31 cellular contexts compared by ENCODE assay signal in the genomic region with DNA sequence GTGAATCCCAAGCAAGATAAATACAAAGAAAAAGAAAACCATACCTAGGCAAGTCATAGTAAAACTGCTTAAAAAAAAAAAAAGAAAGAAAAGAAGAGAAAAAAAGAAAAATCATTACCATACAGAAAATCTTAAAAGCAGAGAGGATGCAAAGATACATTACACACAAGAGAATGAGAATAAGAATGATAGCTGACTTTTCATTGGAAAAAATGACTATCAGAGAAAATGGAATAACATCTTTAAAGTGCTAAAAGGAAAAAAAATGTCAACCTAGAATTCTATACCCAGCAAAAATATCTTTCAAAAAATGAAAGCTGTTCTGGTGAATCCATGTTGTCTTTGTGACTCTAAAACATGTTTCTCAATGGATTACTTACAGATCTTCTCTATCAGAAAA.
"Had no signal": no experiment of that assay in that cellular context is flagged by ENCODE, and none has a peak within 500 bp of the region (broad histone marks: within the 10 kb centered on the region; RNA-seq: fewer than 3 reads in every experiment).

No MANE protein-coding gene starts in this region.

- H3K79me2 ChIP-seq: hepatocyte had no signal

- H3K36me3 Mint-ChIP-seq: activated naive CD8-positive, alpha-beta T cell treated with anti-CD3 and anti-CD28 coated beads, Interleukin-2, amount 10 ng/mL, durations not matched to agents 7 days and 5 days had no signal

- H3K4me3 Mint-ChIP-seq: activated B cell treated with CpG ODN at 0.5 μM for 24 hours; activated CD8-positive, alpha-beta T cell treated with anti-CD3 and anti-CD28 coated beads for 36 hours; activated naive CD4-positive, alpha-beta T cell treated with anti-CD3 and anti-CD28 coated beads, Interleukin-2, amount 10 ng/mL, durations not matched to agents 7 days and 5 days; activated naive CD8-positive, alpha-beta T cell treated with anti-CD3 and anti-CD28 coated beads, Interleukin-2, amount 10 ng/mL, durations not matched to agents 7 days and 5 days; brain had no signal

- DNase-seq: activated B cell treated with CpG ODN at 0.5 μM for 24 hours; activated CD4-positive, alpha-beta T cell treated with anti-CD3 and anti-CD28 coated beads for 48 hours; activated CD4-positive, alpha-beta T cell treated with anti-CD3 and anti-CD28 coated beads, Interleukin-2, amount 50 U/mL, for 1 hour; activated CD4-positive, alpha-beta T cell treated with anti-CD3 and anti-CD28 coated beads, Interleukin-2, amount 50 U/mL, for 48 hours; activated CD8-positive, alpha-beta memory T cell treated with anti-CD3 and anti-CD28 coated beads for 24 hours; activated CD8-positive, alpha-beta T cell treated with anti-CD3 and anti-CD28 coated beads for 36 hours; activated gamma-delta T cell; activated naive CD4-positive, alpha-beta T cell; activated naive CD4-positive, alpha-beta T cell treated with anti-CD3 and anti-CD28 coated beads, Interleukin-2, amount 10 ng/mL, durations not matched to agents 7 days and 5 days; activated naive CD8-positive, alpha-beta T cell treated with anti-CD3 and anti-CD28 coated beads, Interleukin-2, amount 10 ng/mL, durations not matched to agents 7 days and 5 days; activated T-cell treated with anti-CD3 and anti-CD28 coated beads, Interleukin-2, amount 50 U/mL, for 48 hours; central memory CD4-positive, alpha-beta T cell; cerebellar nuclear complex; colonic mucosa; effector CD8-positive, alpha-beta T cell; esophagus squamous epithelium; foreskin melanocyte; heart right ventricle; T-helper 2 cell had no signal

- H3K36me3 ChIP-seq: ascending aorta, breast epithelium, cardiac muscle cell, colonic mucosa, esophagus squamous epithelium had no signal

- H3K4me1 ChIP-seq: breast epithelium had no signal

- H3K4me3 ChIP-seq: ascending aorta, breast epithelium, cardiac muscle cell, colonic mucosa, esophagus squamous epithelium, gastroesophageal sphincter, heart right ventricle, hepatocyte had no signal

- H3K4me2 ChIP-seq: hepatocyte had no signal

- H2AFZ ChIP-seq: hepatocyte had no signal

- H3K27me3 Mint-ChIP-seq: brain had no signal

- FAIRE-seq: endometrium, endothelial cell of umbilical vein had no signal

- H3K27me3 ChIP-seq: ascending aorta, breast epithelium, cardiac muscle cell, colonic mucosa, esophagus squamous epithelium, gastroesophageal sphincter, heart right ventricle, hepatocyte had no signal

- H3K4me1 Mint-ChIP-seq: activated B cell treated with CpG ODN at 0.5 μM for 24 hours; activated naive CD4-positive, alpha-beta T cell treated with anti-CD3 and anti-CD28 coated beads, Interleukin-2, amount 10 ng/mL, durations not matched to agents 7 days and 5 days had no signal

- H3K27ac ChIP-seq: ascending aorta, breast epithelium, cardiac muscle cell, colonic mucosa, epithelial cell of prostate, esophagus squamous epithelium, gastroesophageal sphincter, heart right ventricle, hepatocyte, VCaP had no signal

- H3K9me3 ChIP-seq: colonic mucosa had no signal

- H3K27ac Mint-ChIP-seq: activated B cell treated with CpG ODN at 0.5 μM for 24 hours; activated CD8-positive, alpha-beta T cell treated with anti-CD3 and anti-CD28 coated beads for 36 hours; activated naive CD4-positive, alpha-beta T cell treated with anti-CD3 and anti-CD28 coated beads, Interleukin-2, amount 10 ng/mL, durations not matched to agents 7 days and 5 days; activated naive CD4-positive, alpha-beta T cell treated with anti-CD3 and anti-CD28 coated beads, Interleukin-2, amount 50 U/mL, for 72 hours; activated naive CD8-positive, alpha-beta T cell treated with anti-CD3 and anti-CD28 coated beads, Interleukin-2, amount 10 ng/mL, durations not matched to agents 7 days and 5 days; brain had no signal

- ATAC-seq: activated CD4-positive, CD25-positive, alpha-beta regulatory T cell treated with anti-CD3 and anti-CD28 coated beads, Interleukin-2, amount 50 U/mL, for 24 hours; activated CD8-positive, alpha-beta T cell treated with anti-CD3 and anti-CD28 coated beads for 36 hours; activated naive CD4-positive, alpha-beta T cell treated with anti-CD3 and anti-CD28 coated beads, Interleukin-2, amount 50 U/mL, for 72 hours; gastroesophageal sphincter; heart right ventricle had no signal
